Comparison of ENCODE assay signal across 8 cellular contexts in the genomic region with DNA sequence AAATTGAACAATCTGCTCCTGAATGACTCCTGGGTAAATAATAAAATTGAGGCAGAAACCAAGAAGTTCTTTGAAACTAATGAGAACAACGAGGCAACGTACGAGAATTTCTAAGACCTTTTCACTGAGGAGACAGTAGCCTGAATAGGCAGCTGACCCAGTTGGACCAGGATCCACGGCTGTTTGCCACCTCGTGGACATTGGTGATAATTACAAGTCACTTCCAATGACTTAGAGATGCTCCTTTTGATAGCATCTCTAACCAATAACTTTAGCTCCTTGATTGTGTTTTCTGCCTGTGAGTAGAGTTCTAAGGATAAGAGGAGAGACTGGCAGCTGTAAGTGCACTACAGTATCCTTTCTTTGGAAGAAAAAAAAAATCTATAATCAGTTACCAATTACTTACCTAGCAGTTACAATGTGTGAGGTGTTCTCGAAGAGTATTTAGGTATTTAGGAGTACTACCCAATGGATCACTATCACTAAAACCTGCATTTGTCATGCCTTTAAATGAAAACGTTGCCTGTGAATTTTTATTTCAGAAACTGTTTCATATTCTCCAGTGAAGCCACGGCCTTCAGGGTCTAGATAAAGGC. TPM values are rescaled to one million over a fixed set of nuclear protein-coding genes. Genes with fewer than 3 reads are reported as not detected.
DNase-seq lines count a peak whose midpoint lies in the region; ATAC-seq and TF ChIP-seq lines count a peak whose summit lies in the region.

No MANE protein-coding gene starts in this region.

- H2BK5ac ChIP-seq in mesendoderm (ENCODE audit: low read length): no peak overlapping the region

- no peak overlapping the region for H4K8ac ChIP-seq in mesendoderm (ENCODE audit: low read depth, low read length)

- CTCF ChIA-PET in HEK293T (lab: Yijun Ruan, JAX): no interaction called here

- H3K9me3 ChIP-seq in cardiac muscle cell (ENCODE audit: low read depth) (no peaks in the 10 kb centered on the region), right atrium auricular region (peaks cover 0 to 4% of the 10 kb centered on the region in 2 donors)

- H3K27me3 ChIP-seq in cardiac muscle cell (no peaks in the 10 kb centered on the region), right atrium auricular region (no peaks in the 10 kb centered on the region), mesendoderm (ENCODE audit: insufficient read depth, low read length, poor library complexity) (no peaks in the 10 kb centered on the region)

- TF ChIP-seq CTCF in cardiac muscle cell (IDR thresholded peaks at IDR 0.05; ENCODE audit: low read depth, low read length) (peak; percentile 50), right atrium auricular region (IDR thresholded peaks at IDR 0.05) (peak in 1 of 2 donors; percentile 52), choroid plexus epithelial cell (conservative IDR thresholded peaks at IDR 0.05; ENCODE audit: low read depth, low read length) (peak; percentile 52)

- H3K9ac ChIP-seq in mesendoderm (ENCODE audit: low read length): no peak overlapping the region

- DNase-seq in cardiac muscle cell (ENCODE audit: low read depth in 1 of 2, low spot score in 1 of 2) (peak; percentile 58 to 62), right atrium auricular region (ENCODE audit: low spot score) (no peak), HEK293T (ENCODE audit: extremely low spot score) (peak; percentile 39), NCI-H1694 treated with DMSO at 0.1 percent for 48 hours (lab: John Stamatoyannopoulos, UW) (peak; percentile 23), choroid plexus epithelial cell (ENCODE audit: low read depth) (peak; percentile 40), mesendoderm (peak; percentile 71)
- no peak for DNase-seq in effector CD8-positive, alpha-beta T cell (lab: John Stamatoyannopoulos, UW)

- H3K4me3 ChIP-seq in cardiac muscle cell (no peak overlapping the region), right atrium auricular region (no peak overlapping the region), choroid plexus epithelial cell (ENCODE audit: low read depth, low read length) (no peak overlapping the region), mesendoderm (ENCODE audit: low read length) (no peak overlapping the region)

- H4K5ac ChIP-seq in mesendoderm (ENCODE audit: low read length): no peak overlapping the region

- H3K4me2 ChIP-seq in mesendoderm (ENCODE audit: low read length): no peak overlapping the region

- H2BK120ac ChIP-seq in mesendoderm (ENCODE audit: low read depth, low read length): no peak overlapping the region

- WGBS in mesendoderm (ENCODE audit: extremely low coverage, insufficient coverage, low lambda C conversion rate): no CpG with 5 or more reads among the region's 8 CpGs

- POLR2A ChIA-PET in HEK293T (lab: Yijun Ruan, JAX): no interaction called here

- no peak overlapping the region for H3K56ac ChIP-seq in mesendoderm (ENCODE audit: low read length)

- no peak overlapping the region for H3K18ac ChIP-seq in mesendoderm (ENCODE audit: low read length)

- ATAC-seq in HG03108 (IDR thresholded peaks at IDR 0.05; ENCODE audit: unreplicated experiment): no peak

- no peaks in the 10 kb centered on the region for H3K79me1 ChIP-seq in mesendoderm (ENCODE audit: low read length)

- H3K79me2 ChIP-seq in mesendoderm (ENCODE audit: control insufficient read depth, insufficient read depth, low read length): no peaks in the 10 kb centered on the region

- H3K4me1 ChIP-seq in cardiac muscle cell (ENCODE audit: low read depth) (no peaks in the 10 kb centered on the region), right atrium auricular region (no peaks in the 10 kb centered on the region), mesendoderm (ENCODE audit: control insufficient read depth, low read depth, low read length) (no peaks in the 10 kb centered on the region)

- H3K36me3 ChIP-seq in cardiac muscle cell (no peaks in the 10 kb centered on the region), right atrium auricular region (no peaks in the 10 kb centered on the region), mesendoderm (ENCODE audit: control insufficient read depth, insufficient read depth, low read length) (no peaks in the 10 kb centered on the region)

- no peak overlapping the region for H3K4ac ChIP-seq in mesendoderm (ENCODE audit: low read depth, low read length)

- H2AK5ac ChIP-seq in mesendoderm (ENCODE audit: low read length): no peak overlapping the region

- no peak overlapping the region for H3K23ac ChIP-seq in mesendoderm (ENCODE audit: low read length)

- H3K27ac ChIP-seq in cardiac muscle cell (no peak overlapping the region), right atrium auricular region (no peak overlapping the region), mesendoderm (ENCODE audit: low read depth, low read length) (no peak overlapping the region)

- H2BK15ac ChIP-seq in mesendoderm (replicated peaks; ENCODE audit: low read depth): no peak overlapping the region

TF ChIP-seq in HEK293T, 16 proteins besides CTCF, POLR2A, EP300 and RAD21:
- TF ChIP-seq NFRKB (IDR thresholded peaks at IDR 0.05) (no peak), HDGF (IDR thresholded peaks at IDR 0.05; ENCODE audit: borderline replicate concordance) (no peak), CTBP1 (IDR thresholded peaks at IDR 0.05; ENCODE audit: borderline replicate concordance) (no peak)
TF ChIP-seq in HEK293T: peak in this region for 0.

RNA-seq across cellular contexts. Expression of gene CNTNAP5, which starts 31.3 kb away (rescaled TPM):
- total RNA-seq in cardiac muscle cell (0.03 TPM in 1 of 2 replicates, not detected in the other), right atrium auricular region (not detected)
- not detected in 2 replicates for polyA plus RNA-seq in cardiac muscle cell
- 0.06 TPM for polyA plus RNA-seq in mesendoderm (2013, experiment 1 of 2)
- polyA plus RNA-seq in mesendoderm (2013, experiment 2 of 2): 0.06 TPM

Comparison
In these comparisons a context has a peak if more than half of its experiments do, and no peak if none do; other contexts are left out.
1. DNase-seq: peak in cardiac muscle cell (2 of 2), HEK293T (single experiment), NCI-H1694 treated with DMSO at 0.1 percent for 48 hours (single experiment), choroid plexus epithelial cell (single experiment) and mesendoderm (single experiment); none in right atrium auricular region (single experiment) and effector CD8-positive, alpha-beta T cell (single experiment).